24 cellular contexts compared by ENCODE assay signal in the genomic region with DNA sequence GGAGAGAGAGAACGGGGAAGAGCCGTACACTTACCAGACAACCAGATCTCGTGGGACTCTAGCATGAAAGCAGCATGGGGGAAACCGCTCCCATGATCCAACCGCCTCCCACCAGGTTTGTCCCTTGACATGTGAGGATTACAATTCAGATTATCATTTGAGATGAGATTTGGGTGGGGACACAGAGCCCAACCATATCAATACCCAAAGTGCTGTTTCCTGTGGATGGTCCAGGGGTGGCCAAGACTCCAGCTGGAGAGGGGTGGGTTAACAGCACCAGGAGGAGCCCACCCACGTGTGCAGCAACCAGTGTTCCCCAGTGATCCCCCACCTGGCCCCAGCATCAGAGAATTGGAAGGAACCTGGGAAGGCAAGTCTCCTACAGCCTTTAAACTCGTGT.
"Had no signal": no experiment of that assay in that cellular context is flagged by ENCODE, and none has a peak within 500 bp of the region (broad histone marks: within the 10 kb centered on the region; RNA-seq: fewer than 3 reads in every experiment).

No MANE protein-coding gene starts in this region.

- H3K36me3 ChIP-seq: ovary, right lobe of liver, thoracic aorta had no signal

- H3K27ac ChIP-seq: dorsolateral prefrontal cortex, epithelial cell of prostate, foreskin keratinocyte, ovary, right lobe of liver, thoracic aorta had no signal

- H3K4me3 ChIP-seq: dorsolateral prefrontal cortex, lung, ovary, right lobe of liver, thoracic aorta, tibial nerve, upper lobe of left lung had no signal

- ATAC-seq: foreskin keratinocyte; natural killer cell; stimulated activated naive CD8-positive, alpha-beta T cell treated with anti-CD3 and anti-CD28 coated beads, Interleukin-15, amount 100 ng/mL, for 72 hours had no signal

- H3K4me1 ChIP-seq: foreskin keratinocyte, right lobe of liver, tibial nerve had no signal

- H3K27me3 ChIP-seq: dorsolateral prefrontal cortex, foreskin keratinocyte, ovary, right lobe of liver, tibial nerve, upper lobe of left lung had no signal

- DNase-seq: central memory CD4-positive, alpha-beta T cell; dorsolateral prefrontal cortex; effector CD4-positive, alpha-beta T cell; foreskin keratinocyte; glutamatergic neuron; kidney; left ventricle myocardium superior; natural killer cell; occipital lobe; ovary; retina; small intestine; stimulated activated CD4-positive, alpha-beta T cell treated with anti-CD3 and anti-CD28 coated beads, Interleukin-12 subunit alpha, Interleukin-12 subunit beta, amount 100 ng/mL, for 4 hours; stimulated activated CD4-positive, alpha-beta T cell treated with anti-CD3 and anti-CD28 coated beads, Interleukin-1b, Interleukin-23, amount 100 ng/mL, for 48 hours; stimulated activated CD4-positive, alpha-beta T cell treated with anti-CD3 and anti-CD28 coated beads, Interleukin-4, amount 100 ng/mL, for 1 hour; stimulated activated CD8-positive, alpha-beta memory T cell treated with anti-CD3 and anti-CD28 coated beads, Interleukin-4, amount 100 ng/mL, for 48 hours; stimulated activated naive CD4-positive, alpha-beta T cell; stimulated activated naive CD8-positive, alpha-beta T cell treated with anti-CD3 and anti-CD28 coated beads, Interleukin-15, amount 100 ng/mL, for 72 hours; upper lobe of left lung had no signal

- H3K9me3 ChIP-seq: ovary, right lobe of liver, upper lobe of left lung had no signal
